In the genomic region with DNA sequence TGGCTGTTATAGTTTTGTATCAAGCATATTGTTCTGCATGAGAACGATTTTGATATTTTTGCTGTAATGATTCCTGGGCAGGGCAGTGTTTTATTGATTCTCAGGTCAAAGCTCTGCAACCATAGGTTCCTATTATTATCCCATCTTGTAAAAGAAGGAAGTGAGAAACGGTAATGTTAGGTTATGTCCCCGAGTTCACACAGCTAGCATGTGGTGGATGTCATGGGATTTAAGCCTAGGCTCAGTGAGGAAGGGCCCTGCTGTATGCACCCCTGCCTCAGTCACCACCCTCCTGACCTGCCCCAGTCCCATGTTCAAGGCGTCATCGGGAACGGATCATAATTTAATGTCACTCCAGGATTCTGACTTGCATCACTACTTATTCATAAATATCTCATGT, we compare ENCODE assay signal across 12 cellular contexts. TPM values are rescaled to one million over a fixed set of nuclear protein-coding genes. Genes with fewer than 3 reads are reported as not detected.
DNase-seq lines count a peak whose midpoint lies in the region; ATAC-seq, FAIRE-seq and TF ChIP-seq lines count a peak whose summit lies in the region.
"Had no signal": no experiment of that assay in that cellular context is flagged by ENCODE, and none has a peak within 500 bp of the region (broad histone marks: within the 10 kb centered on the region; RNA-seq: fewer than 3 reads in every experiment).

No MANE protein-coding gene starts in this region.

- peak overlapping the region; percentile 21 to 62 (median 46); a peak in 20 of 22 replicates for H3K4me2 ChIP-seq in BLaER1 treated with 17β-estradiol and CSF1 and Interleukin-3, amounts not matched to agents 10 nM and 100 nM
- H3K4me2 ChIP-seq: PC-9 had no signal

- no peak overlapping the region for H3K27ac ChIP-seq in BLaER1 treated with 17β-estradiol and CSF1 and Interleukin-3, amounts not matched to agents 10 nM and 100 nM
- H3K27ac ChIP-seq in endodermal cell (ENCODE audit: low read depth, low read length) (no peak overlapping the region), kidney (ENCODE audit: low read depth in 2 of 2, low read length in 2 of 2) (no peak overlapping the region)
- H3K27ac ChIP-seq: PC-9 had no signal

- ATAC-seq in GM19351 (IDR thresholded peaks at IDR 0.05; ENCODE audit: unreplicated experiment) (peak; percentile 97), HG02870 (IDR thresholded peaks at IDR 0.05; ENCODE audit: unreplicated experiment) (peak; percentile 92)
- ATAC-seq: WTC11 had no signal

- H3K36me3 Mint-ChIP-seq in IgD-negative memory B cell, result peaks cover 9% of the 10 kb centered on the region
- peaks cover 48% of the 10 kb centered on the region for H3K36me3 Mint-ChIP-seq in endodermal cell (ENCODE audit: low read depth)

- H3K9ac ChIP-seq in BLaER1 treated with 17β-estradiol and CSF1 and Interleukin-3, amounts not matched to agents 10 nM and 100 nM, result peak overlapping the region in 1 of 11 experiments; percentile 13; a peak in 1 of 22 replicates
- H3K9ac ChIP-seq in endodermal cell (ENCODE audit: extremely low read depth, low read length, poor library complexity, severe bottlenecking) (no peak overlapping the region), kidney (ENCODE audit: low read length in 2 of 2) (no peak overlapping the region)

- no peak for FAIRE-seq in kidney (lab: Jason Lieb, UNC)

- no peak overlapping the region; a peak in 1 of 20 replicates for H3K4me3 ChIP-seq in BLaER1 treated with 17β-estradiol and CSF1 and Interleukin-3, amounts not matched to agents 10 nM and 100 nM
- H3K4me3 ChIP-seq in endodermal cell (ENCODE audit: low read length) (no peak overlapping the region), kidney (ENCODE audit: low read length in 2 of 2) (no peak overlapping the region)
- H3K4me3 ChIP-seq: PC-9 had no signal

- peaks cover 64 to 91% (median 78%) of the 10 kb centered on the region in 11 experiments; a peak in 21 of 22 replicates for H4K20me1 ChIP-seq in BLaER1 treated with 17β-estradiol and CSF1 and Interleukin-3, amounts not matched to agents 10 nM and 100 nM

- H3K4me3 Mint-ChIP-seq in IgD-negative memory B cell (peak overlapping the region in 1 of 4 donors; percentile 56), endodermal cell (no peak overlapping the region)
- H3K4me3 Mint-ChIP-seq: activated naive CD4-positive, alpha-beta T cell treated with anti-CD3 and anti-CD28 coated beads, Interleukin-2, amount 50 U/mL, for 24 hours; WTC11 had no signal

- H3K4me1 Mint-ChIP-seq in IgD-negative memory B cell (peaks cover 13 to 20% (median 20%) of the 10 kb centered on the region in 3 donors), endodermal cell (no peaks in the 10 kb centered on the region)

- H3K27ac Mint-ChIP-seq in IgD-negative memory B cell (peak overlapping the region in 2 of 3 donors; percentile 33 to 53), endodermal cell (no peak overlapping the region)
- H3K27ac Mint-ChIP-seq: activated naive CD4-positive, alpha-beta T cell treated with anti-CD3 and anti-CD28 coated beads, Interleukin-2, amount 50 U/mL, for 24 hours; WTC11 had no signal

- intact Hi-C loops in kidney (cut with DNase I), result no loop called here

- no peak for TF ChIP-seq CTCF in endodermal cell (conservative IDR thresholded peaks at IDR 0.05)
- no peak for TF ChIP-seq CTCF in kidney (IDR thresholded peaks at IDR 0.05; ENCODE audit: borderline replicate concordance, extremely low read depth, insufficient read depth)

- no peaks in the 10 kb centered on the region for H3K9me3 Mint-ChIP-seq in IgD-negative memory B cell
- H3K9me3 Mint-ChIP-seq in endodermal cell, result no peaks in the 10 kb centered on the region
- H3K9me3 Mint-ChIP-seq: activated naive CD4-positive, alpha-beta T cell treated with anti-CD3 and anti-CD28 coated beads, Interleukin-2, amount 50 U/mL, for 24 hours; WTC11 had no signal

- no peaks in the 10 kb centered on the region for H3K27me3 ChIP-seq in BLaER1 treated with 17β-estradiol and CSF1 and Interleukin-3, amounts not matched to agents 10 nM and 100 nM
- H3K27me3 ChIP-seq in endodermal cell (ENCODE audit: control insufficient read depth, insufficient read depth, low read length, poor library complexity, severe bottlenecking), result no peaks in the 10 kb centered on the region

- H3K27me3 Mint-ChIP-seq in IgD-negative memory B cell, result no peaks in the 10 kb centered on the region
- no peaks in the 10 kb centered on the region for H3K27me3 Mint-ChIP-seq in endodermal cell (ENCODE audit: insufficient read depth)
- H3K27me3 Mint-ChIP-seq: activated naive CD4-positive, alpha-beta T cell treated with anti-CD3 and anti-CD28 coated beads, Interleukin-2, amount 50 U/mL, for 24 hours had no signal

- peaks cover 9 to 28% (median 14%) of the 10 kb centered on the region in 10 experiments for H3K4me1 ChIP-seq in BLaER1 treated with 17β-estradiol and CSF1 and Interleukin-3, amounts not matched to agents 10 nM and 100 nM
- no peaks in the 10 kb centered on the region for H3K4me1 ChIP-seq in endodermal cell (ENCODE audit: control insufficient read depth, insufficient read depth, low read length)
- H3K4me1 ChIP-seq in kidney (ENCODE audit: control insufficient read depth in 1 of 2, insufficient read depth in 1 of 2, low read depth in 1 of 2, low read length in 2 of 2), result peaks cover 2 to 7% of the 10 kb centered on the region in 2 donors

- no peak for DNase-seq in endodermal cell
- no peak for DNase-seq in activated effector memory CD4-positive, alpha-beta T cell treated with Interleukin-2 at 50 U/mL for 16 hours
- DNase-seq in activated CD4-positive, CD25-positive, alpha-beta regulatory T cell (lab: John Stamatoyannopoulos, UW), result no peak
- DNase-seq in kidney, result no peak
- DNase-seq: PC-9 had no signal

- 91 to 100% methylated on average over 1 to 6 of the region's 6 CpGs for WGBS in endodermal cell (ENCODE audit: insufficient coverage in 1 of 2, insufficient read length in 1 of 2), 2 experiments

- no peaks in the 10 kb centered on the region for H3K9me3 ChIP-seq in BLaER1 treated with 17β-estradiol and CSF1 and Interleukin-3, amounts not matched to agents 10 nM and 100 nM (replicated peaks in 1 of 11)
- H3K9me3 ChIP-seq in endodermal cell (ENCODE audit: control insufficient read depth, low read length), result no peaks in the 10 kb centered on the region
- no peaks in the 10 kb centered on the region for H3K9me3 ChIP-seq in kidney (ENCODE audit: control insufficient read depth in 1 of 2, low read length in 2 of 2)

- H3K36me3 ChIP-seq in BLaER1 treated with 17β-estradiol and CSF1 and Interleukin-3, amounts not matched to agents 10 nM and 100 nM, result peaks cover 89 to 100% (median 96%) of the 10 kb centered on the region in 11 experiments
- peaks cover 83% of the 10 kb centered on the region for H3K36me3 ChIP-seq in endodermal cell (ENCODE audit: control insufficient read depth, insufficient read depth, low read length)
- H3K36me3 ChIP-seq in kidney (ENCODE audit: control insufficient read depth in 1 of 2, insufficient read depth in 2 of 2, low read length in 2 of 2), result peaks cover 13 to 27% of the 10 kb centered on the region in 2 donors

RNA-seq across cellular contexts. Expression of gene ACP1, which starts 10.7 kb away (rescaled TPM):
- polyA plus RNA-seq in IgD-negative memory B cell (158 TPM), kidney (ENCODE audit: insufficient read depth, low read depth, low replicate concordance) (122 TPM)
- total RNA-seq in endodermal cell (100 to 1,000 TPM; 111 to 144 TPM), kidney (75.1 TPM)
- polyA plus RNA-seq in endodermal cell (2013, experiment 1 of 2), result 171 TPM
- polyA plus RNA-seq in endodermal cell (2013, experiment 2 of 2), result 164 TPM

RNA-seq across cellular contexts. Expression of gene SH3YL1, which starts 11.6 kb away (rescaled TPM):
- polyA plus RNA-seq in IgD-negative memory B cell (18.8 TPM), kidney (ENCODE audit: insufficient read depth, low read depth, low replicate concordance) (111 TPM)
- total RNA-seq in endodermal cell (10 to 100 TPM; 33.6 to 39.0 TPM), kidney (57.3 TPM)
- polyA plus RNA-seq in endodermal cell (2013, experiment 1 of 2), result 39.0 TPM
- polyA plus RNA-seq in endodermal cell (2013, experiment 2 of 2), result 30.5 TPM

RNA-seq across cellular contexts. Expression of gene ALKAL2, which starts 12.4 kb away (rescaled TPM):
- polyA plus RNA-seq in IgD-negative memory B cell (3.5 TPM), kidney (ENCODE audit: insufficient read depth, low read depth, low replicate concordance) (8.0 TPM)
- total RNA-seq in endodermal cell (under 1 TPM; 0.44 to 0.53 TPM), kidney (18.2 TPM)
- polyA plus RNA-seq in endodermal cell (2013, experiment 1 of 2), result 4.5 TPM
- 5.1 TPM for polyA plus RNA-seq in endodermal cell (2013, experiment 2 of 2)
- total RNA-seq: PC-9 had no signal
- polyA plus RNA-seq: neural cell had no signal

Comparison
In these comparisons a context has a peak if more than half of its experiments do, and no peak if none do; other contexts are left out.
1. RNA of gene ALKAL2, which starts 12.4 kb away (total RNA-seq): 18.2 TPM in kidney (single experiment); 0.44 to 0.53 TPM in endodermal cell; every median in the first group is over 10 times any median in the second.